1 cellular context compared by ENCODE assay signal in genomic region chr4:76256032-76256431, GRCh38.
TF ChIP-seq lines count a peak whose summit lies in the region.

No MANE protein-coding gene starts in this region.

TF ChIP-seq in K562, 482 proteins besides CTCF, POLR2A, EP300 and RAD21 (continued from another document):
- TF ChIP-seq TEAD4 (IDR thresholded peaks at IDR 0.05; ENCODE audit: low read length) (peak; percentile 9; the same call in 1 of the 2 replicates), TEAD4 (CRISPR knock-in tag; IDR thresholded peaks at IDR 0.05; ENCODE audit: borderline replicate concordance) (no peak), ZNF778 (CRISPR knock-in tag; IDR thresholded peaks at IDR 0.05) (no peak), PHTF2 (CRISPR knock-in tag; IDR thresholded peaks at IDR 0.05) (no peak), TBP (optimal IDR thresholded peaks at IDR 0.05; ENCODE audit: low read depth, low read length) (peak; percentile 19), MEIS2 (IDR thresholded peaks at IDR 0.05; ENCODE audit: partially characterized antibody) (peak; percentile 8), ZNF140 (CRISPR knock-in tag; IDR thresholded peaks at IDR 0.05) (no peak), SMAD4 (CRISPR knock-in tag; conservative IDR thresholded peaks at IDR 0.05) (peak; percentile 49), ZBTB1 (CRISPR knock-in tag; IDR thresholded peaks at IDR 0.05; ENCODE audit: borderline replicate concordance, low read depth) (no peak), ZNF24 (IDR thresholded peaks at IDR 0.05) (no peak), NFATC3 (IDR thresholded peaks at IDR 0.05) (no peak), ZNF655 (CRISPR knock-in tag; IDR thresholded peaks at IDR 0.05) (no peak)
